14 cellular contexts compared by ENCODE assay signal in the genomic region with DNA sequence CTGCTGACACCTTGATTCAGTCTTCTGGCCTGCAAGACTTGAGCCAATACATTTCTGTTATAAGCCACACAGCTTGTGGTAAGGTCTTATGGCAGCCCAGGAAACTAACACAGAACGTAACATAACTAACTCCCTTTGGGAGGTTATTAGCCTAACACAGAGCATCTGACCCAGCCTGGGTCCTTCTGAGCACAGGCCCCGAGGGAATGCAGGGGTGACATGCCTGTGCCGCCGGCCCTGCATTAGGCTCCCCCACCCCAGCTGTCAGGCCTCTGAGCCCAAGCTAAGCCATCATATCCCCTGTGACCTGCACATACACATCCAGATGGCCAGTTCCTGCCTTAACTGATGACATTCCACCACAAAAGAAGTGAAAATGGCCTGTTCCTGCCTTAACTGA. TPM values are rescaled to one million over a fixed set of nuclear protein-coding genes. Genes with fewer than 3 reads are reported as not detected.
"Had no signal": no experiment of that assay in that cellular context is flagged by ENCODE, and none has a peak within 500 bp of the region (broad histone marks: within the 10 kb centered on the region; RNA-seq: fewer than 3 reads in every experiment).

No MANE protein-coding gene starts in this region.

RNA-seq across cellular contexts. Expression of a gene that starts 16.0 kb away (rescaled TPM):
- total RNA-seq: activated CD4-positive, alpha-beta T cell treated with anti-CD3 and anti-CD28 coated beads, Interleukin-2, amount 10 ng/mL, durations not matched to agents 7 days and 5 days; activated naive CD8-positive, alpha-beta T cell treated with anti-CD3 and anti-CD28 coated beads, Interleukin-2, amount 10 ng/mL, durations not matched to agents 7 days and 5 days; OCI-LY7; T-helper 1 cell treated with Interleukin-12 subunit alpha and Interleukin-12 subunit beta and Interleukin-4 antibody, amounts not matched to agents 30 ng/mL and 1 ng/mL, for 36 hours had no signal

RNA-seq across cellular contexts. Expression of a gene that starts 40.1 kb away (rescaled TPM):
- total RNA-seq: activated CD4-positive, alpha-beta T cell treated with anti-CD3 and anti-CD28 coated beads for 36 hours; activated CD4-positive, alpha-beta T cell treated with anti-CD3 and anti-CD28 coated beads, Interleukin-2, amount 10 ng/mL, durations not matched to agents 7 days and 5 days; activated CD8-positive, alpha-beta T cell treated with anti-CD3 and anti-CD28 coated beads, Interleukin-2, amount 10 ng/mL, durations not matched to agents 7 days and 5 days; activated naive CD8-positive, alpha-beta T cell treated with anti-CD3 and anti-CD28 coated beads, Interleukin-2, amount 10 ng/mL, durations not matched to agents 7 days and 5 days; activated T-helper 2 cell treated with anti-CD3 and anti-CD28 coated beads, Interferon-gamma antibody, Interleukin-2, Interleukin-4, amounts not matched to agents 10 μg/mL and 5 μg/mL and 100 μg/mL, durations not matched to agents 14 hours and 24 hours and 36 hours; ascending aorta; cardiac muscle cell; LHCN-M2; OCI-LY7; PC-9; Right ventricle myocardium inferior; T-helper 1 cell treated with Interleukin-12 subunit alpha and Interleukin-12 subunit beta and Interleukin-4 antibody, amounts not matched to agents 30 ng/mL and 1 ng/mL, for 36 hours; WTC11 had no signal
- polyA plus RNA-seq: adipose tissue, cardiac muscle cell had no signal
